Comparison of ENCODE assay signal across 9 cellular contexts in genomic region chr13:110683203-110683883, GRCh38. TPM values are rescaled to one million over a fixed set of nuclear protein-coding genes. Genes with fewer than 3 reads are reported as not detected.
DNase-seq lines count a peak whose midpoint lies in the region; ATAC-seq and TF ChIP-seq lines count a peak whose summit lies in the region.
"Had no signal": no experiment of that assay in that cellular context is flagged by ENCODE, and none has a peak within 500 bp of the region (broad histone marks: within the 10 kb centered on the region; RNA-seq: fewer than 3 reads in every experiment).

No MANE protein-coding gene starts in this region.

- no peaks in the 10 kb centered on the region for H4K20me1 ChIP-seq in HCT116 (ENCODE audit: insufficient read depth)

- ATAC-seq in HCT116 (peak; percentile 70), lower lobe of right lung (no peak), HG02840 (IDR thresholded peaks at IDR 0.05; ENCODE audit: low FRiP score, unreplicated experiment) (no peak)

- intact Hi-C loops in HCT116 (cut with micrococcal nuclease), result loop anchor here (5.0 kb wide), 1 partner anchor 134 kb away; no protein-coding TSS in a partner anchor
- intact Hi-C loops in adrenal gland (cut with DNase I), result loop anchor here in 1 of 2 donors (10.0 kb wide), 1 partner anchor 131 kb away; no protein-coding TSS in a partner anchor
- intact Hi-C loops in lower lobe of right lung (cut with DNase I), result no loop called here

- H3K36me3 ChIP-seq in BJ (ENCODE audit: control insufficient read depth, insufficient read depth, low read length) (peaks cover 23% of the 10 kb centered on the region), HCT116 (ENCODE audit: control insufficient read depth in 1 of 2, insufficient read depth in 2 of 2, low read length in 2 of 2) (peaks cover 20 to 45% of the 10 kb centered on the region in 2 experiments), adrenal gland (replicated peaks in 1 of 2) (peaks cover 0 to 69% of the 10 kb centered on the region in 2 donors), lower lobe of right lung (peaks cover 89% of the 10 kb centered on the region)

- CTCF ChIA-PET in BJ (lab: Yijun Ruan, JAX), result interaction anchor here (0.8 to 1.5 kb wide), 4 partner anchors 14 to 140 kb away, joined by 3 read pairs; no protein-coding TSS in a partner anchor
- CTCF ChIA-PET in HCT116 (lab: Charles Lee), result interaction anchor here (1.5 kb wide), 1 partner anchor 232 kb away, joined by 3 read pairs; the partner anchor contains the start of gene ANKRD10

- H3K27me3 ChIP-seq in BJ (ENCODE audit: control insufficient read depth, insufficient read depth, low read length) (no peaks in the 10 kb centered on the region), HCT116 (ENCODE audit: insufficient read depth, low read length) (no peaks in the 10 kb centered on the region), adrenal gland (no peaks in the 10 kb centered on the region), lower lobe of right lung (ENCODE audit: low read depth) (no peaks in the 10 kb centered on the region)

- H3K4me2 ChIP-seq in HCT116 (ENCODE audit: low read length), result no peak overlapping the region

- peak; percentile 61 for TF ChIP-seq RAD21 in HCT116 (IDR thresholded peaks at IDR 0.05; ENCODE audit: low read depth)

- no peak overlapping the region for H3K9ac ChIP-seq in HCT116 (ENCODE audit: low read length)

- H3K9me3 ChIP-seq in HCT116 (ENCODE audit: control insufficient read depth in 1 of 2, insufficient read depth in 1 of 2, low read depth in 1 of 2, low read length in 2 of 2), result no peaks in the 10 kb centered on the region
- H3K9me3 ChIP-seq in adrenal gland (replicated peaks in 1 of 3), result no peaks in the 10 kb centered on the region
- H3K9me3 ChIP-seq in lower lobe of right lung, result no peaks in the 10 kb centered on the region

- 69 to 72% (median 71%) methylated on average over 5 of the region's 5 CpGs for whole genome bisulfite sequencing in adrenal gland, 4 donors

- POLR2A ChIA-PET in BJ (lab: Charles Lee), result no interaction called here
- POLR2A ChIA-PET in HCT116 (lab: Charles Lee), result interaction anchor here (0.7 kb wide), 1 partner anchor 29 kb away, joined by 3 read pairs; no protein-coding TSS in a partner anchor

- TF ChIP-seq CTCF in BJ (IDR thresholded peaks at IDR 0.05; ENCODE audit: insufficient read depth, low read depth, low read length), result peak; percentile 28; the same call in 1 of the 2 replicates
- peak; percentile 45 to 47 (median 46); a peak in 5 of 6 replicates for TF ChIP-seq CTCF in HCT116 (IDR thresholded peaks at IDR 0.05 in 2 of 3, conservative IDR thresholded peaks at IDR 0.05 in 1 of 3; ENCODE audit: borderline replicate concordance in 1 of 3, insufficient read depth in 1 of 3, low read depth in 2 of 3, low read length in 2 of 3)
- peak; percentile 7 to 70 (median 38) for TF ChIP-seq CTCF in adrenal gland (IDR thresholded peaks at IDR 0.05)
- peak; percentile 28 for TF ChIP-seq CTCF in lower lobe of right lung (IDR thresholded peaks at IDR 0.05)

- no peaks in the 10 kb centered on the region for H3K9me2 ChIP-seq in HCT116 (ENCODE audit: insufficient read depth)

- no peak overlapping the region for H3K27ac ChIP-seq in HCT116 (ENCODE audit: low read depth, low read length)
- H3K27ac ChIP-seq in adrenal gland, result peak overlapping the region in 1 of 5 donors; percentile 32
- no peak overlapping the region for H3K27ac ChIP-seq in lower lobe of right lung
- H3K27ac ChIP-seq: epithelial cell of prostate had no signal

- no peak for DNase-seq in BJ (ENCODE audit: low read depth)
- DNase-seq in HCT116 (ENCODE audit: low read depth, low spot score), result peak; percentile 8
- DNase-seq in adrenal gland, result peak in 5 of 7 donors; percentile 45 to 62 (median 51)
- no peak for DNase-seq in lower lobe of right lung
- no peak for DNase-seq in NCI-H524 treated with DMSO at 0.1 percent for 48 hours (lab: John Stamatoyannopoulos, UW)
- no peak for DNase-seq in activated T-cell treated with anti-CD3 and anti-CD28 coated beads for 4 hours
- no peak for DNase-seq in AG20443 (ENCODE audit: low spot score)

- H3K79me2 ChIP-seq in HCT116 (ENCODE audit: insufficient read depth, low read length), result 0 out of 2 replicates have a peak, but pooled peaks cover 4% of the 10 kb centered on the region

- H2AFZ ChIP-seq in HCT116 (ENCODE audit: low read depth, low read length, poor library complexity, severe bottlenecking), result no peak overlapping the region

- no peak overlapping the region for H3K4me3 ChIP-seq in BJ (ENCODE audit: low read depth, low read length)
- H3K4me3 ChIP-seq in HCT116 (replicated peaks in 1 of 2; ENCODE audit: low read depth in 1 of 2, low read length in 2 of 2), result no peak overlapping the region
- H3K4me3 ChIP-seq in adrenal gland, result no peak overlapping the region
- H3K4me3 ChIP-seq in lower lobe of right lung, result no peak overlapping the region

- no peak for TF ChIP-seq POLR2A in HCT116 (IDR thresholded peaks at IDR 0.05; ENCODE audit: borderline replicate concordance, extremely low read depth, insufficient read depth, insufficient read length)
- no peak for TF ChIP-seq POLR2A in adrenal gland (IDR thresholded peaks at IDR 0.05)

- H3K4me1 ChIP-seq in HCT116 (ENCODE audit: control insufficient read depth in 1 of 2, insufficient read depth in 2 of 2, low read length in 2 of 2), result no peaks in the 10 kb centered on the region
- no peaks in the 10 kb centered on the region for H3K4me1 ChIP-seq in adrenal gland (replicated peaks in 1 of 2)
- no peaks in the 10 kb centered on the region for H3K4me1 ChIP-seq in lower lobe of right lung

- no TSS peak for BruUV-seq in HCT116 (replicated peaks; lab: Mats Ljungman, UMichigan)

- RAD21 ChIA-PET in HCT116 (lab: Charles Lee; ENCODE audit: low non-redundant PET in 1 of 2, low total read pairs in 2 of 2, uncharacterized antibody in 2 of 2, unreplicated experiment in 2 of 2), result interaction anchor here in 1 of 2 experiments (0.6 kb wide), 1 partner anchor 23 kb away, joined by 3 read pairs; the partner anchor contains the start of gene CARS2

TF ChIP-seq in HCT116, 20 proteins besides CTCF, POLR2A, EP300 and RAD21 (continues in another document):
- no peak for TF ChIP-seq ZNF274 (IDR thresholded peaks at IDR 0.05; ENCODE audit: low read depth, low read length)
- no peak for TF ChIP-seq SIN3A (IDR thresholded peaks at IDR 0.05; ENCODE audit: low read depth)
- no peak for TF ChIP-seq TCF7L2 (IDR thresholded peaks at IDR 0.05; ENCODE audit: borderline replicate concordance, extremely low read depth, insufficient read depth, insufficient read length)
- no peak for TF ChIP-seq CBX3 (IDR thresholded peaks at IDR 0.05; ENCODE audit: low read depth)
- TF ChIP-seq MAX (IDR thresholded peaks at IDR 0.05), result no peak
- no peak for TF ChIP-seq ATF3 (IDR thresholded peaks at IDR 0.05)
- no peak for TF ChIP-seq ZFX (IDR thresholded peaks at IDR 0.05)
- no peak for TF ChIP-seq SP1 (IDR thresholded peaks at IDR 0.05; ENCODE audit: low read depth)
- no peak for TF ChIP-seq EZH2 (IDR thresholded peaks at IDR 0.05)
- no peak for TF ChIP-seq SRF (IDR thresholded peaks at IDR 0.05; ENCODE audit: low read depth)
- TF ChIP-seq REST (IDR thresholded peaks at IDR 0.05; ENCODE audit: low read depth), result no peak
- TF ChIP-seq YY1 (IDR thresholded peaks at IDR 0.05; ENCODE audit: extremely low read depth, insufficient replicate concordance, low read depth, low read length), result no peak
- TF ChIP-seq POLR2AphosphoS5 (IDR thresholded peaks at IDR 0.05; ENCODE audit: low read depth, low read length), result no peak
- no peak for TF ChIP-seq JUND (IDR thresholded peaks at IDR 0.05)
- no peak for TF ChIP-seq EGR1 (IDR thresholded peaks at IDR 0.05; ENCODE audit: low read depth)

RNA-seq across cellular contexts. Expression of gene CARS2, which starts 22.6 kb away (rescaled TPM):
- 61.3 and 76.8 TPM in 2 replicates for polyA plus RNA-seq in BJ (2011; rRNA removed)
- polyA minus RNA-seq in BJ (2011; rRNA and poly(A)+ RNA removed), result 22.8 and 26.4 TPM in 2 replicates
- 52.9 TPM for total RNA-seq in HCT116 (2021; ENCODE audit: unreplicated experiment)
- 26.7 and 36.1 TPM in 2 replicates for polyA plus RNA-seq in HCT116 (2012)
- total RNA-seq in adrenal gland, result 10 to 100 TPM; 38.5 to 87.1 (median 57.2) TPM
- polyA plus RNA-seq in adrenal gland, result 100 to 1,000 TPM in 2 of 3 donors, 10 to 100 TPM in 1; 54.3 to 254 (median 169) TPM
- 70.3 TPM for total RNA-seq in lower lobe of right lung

RNA-seq across cellular contexts. Expression of gene ING1, which starts 30.2 kb away (rescaled TPM):
- polyA plus RNA-seq in BJ (2011; rRNA removed) (10.9 and 14.3 TPM in 2 replicates), adrenal gland (1 to 10 TPM; 4.3 to 8.8 (median 8.8) TPM)
- 5.6 and 6.3 TPM in 2 replicates for polyA minus RNA-seq in BJ (2011; rRNA and poly(A)+ RNA removed)
- total RNA-seq in HCT116 (2021; ENCODE audit: unreplicated experiment) (27.0 TPM), adrenal gland (10 to 100 TPM in 4 of 8 donors, 1 to 10 TPM in 4; 7.2 to 28.6 (median 10.0) TPM), lower lobe of right lung (9.7 TPM)
- polyA plus RNA-seq in HCT116 (2012), result 39.5 and 56.8 TPM in 2 replicates

Comparison
In these comparisons a context has a peak if more than half of its experiments do, and no peak if none do; other contexts are left out.
1. DNase-seq: peak in HCT116 (single experiment) and adrenal gland (5 of 7); none in BJ (single experiment), lower lobe of right lung (single experiment), NCI-H524 treated with DMSO at 0.1 percent for 48 hours (single experiment), activated T-cell treated with anti-CD3 and anti-CD28 coated beads for 4 hours (single experiment) and AG20443 (single experiment).
2. Peak in every context shown above with its lines, with median percentiles within 50 percentile points of each other: CTCF ChIP-seq.